29 cellular contexts compared by ENCODE assay signal in the genomic region with DNA sequence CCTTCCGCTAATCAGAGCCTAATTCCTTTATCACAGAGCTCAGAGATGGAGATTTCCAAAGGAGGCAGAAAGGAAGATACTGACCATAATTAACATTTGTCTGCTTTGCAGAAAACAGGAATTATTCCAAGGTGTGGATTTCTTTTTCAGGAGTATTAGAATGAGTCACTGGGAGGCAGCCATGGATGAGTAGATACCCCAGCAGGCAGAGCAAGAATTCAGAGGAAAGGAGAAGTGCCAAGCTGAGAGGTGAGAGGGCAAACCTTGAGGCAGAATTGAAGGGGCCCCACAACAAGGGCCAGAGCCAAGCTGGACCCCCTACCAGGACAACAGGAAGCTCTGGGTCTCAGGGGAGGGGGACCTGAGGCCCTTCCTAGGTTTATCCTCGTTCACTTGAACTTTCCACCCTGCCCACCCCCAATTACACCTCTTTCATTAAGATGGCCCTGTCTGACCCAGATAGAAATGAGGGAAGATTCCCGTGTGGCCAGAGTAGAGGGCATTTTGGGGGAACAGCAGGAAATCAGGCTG. TPM values are rescaled to one million over a fixed set of nuclear protein-coding genes. Genes with fewer than 3 reads are reported as not detected.
A peak's percentile ranks its signal among the peaks of the same experiment; 100 is the strongest.
DNase-seq lines count a peak whose midpoint lies in the region; ATAC-seq and TF ChIP-seq lines count a peak whose summit lies in the region.
"Had no signal": no experiment of that assay in that cellular context is flagged by ENCODE, and none has a peak within 500 bp of the region (broad histone marks: within the 10 kb centered on the region; RNA-seq: fewer than 3 reads in every experiment).

No MANE protein-coding gene starts in this region.

- H2AFZ ChIP-seq in GM23338 = peak overlapping the region; percentile 88

- H3K36me3 Mint-ChIP-seq in GM23338 (ENCODE audit: low read depth) (no peaks in the 10 kb centered on the region), T-helper 17 cell (ENCODE audit: low read depth) (no peaks in the 10 kb centered on the region), CD14-positive monocyte (no peaks in the 10 kb centered on the region)
- H3K36me3 Mint-ChIP-seq: activated naive CD4-positive, alpha-beta T cell treated with anti-CD3 and anti-CD28 coated beads, Interleukin-2, amount 50 U/mL, for 24 hours; CD4-positive, CD25-positive, alpha-beta regulatory T cell had no signal

- no peak for DNase-seq in GM23338 (ENCODE audit: low spot score)
- DNase-seq in T-helper 17 cell = no peak
- peak; percentile 39 for DNase-seq in kidney glomerular epithelial cell (lab: John Stamatoyannopoulos, UW)
- DNase-seq in retina = peak; percentile 47
- no peak for DNase-seq in HK-2 (ENCODE audit: unreplicated experiment)
- DNase-seq in CD14-positive monocyte (ENCODE audit: low spot score) = no peak
- no peak for DNase-seq in medulla oblongata (ENCODE audit: extremely low spot score)
- DNase-seq: activated CD4-positive, alpha-beta T cell treated with anti-CD3 and anti-CD28 coated beads for 1 hour; activated T-cell treated with anti-CD3 and anti-CD28 coated beads, Interleukin-2, amount 50 U/mL, for 48 hours; anterior cingulate cortex; CD4-positive, CD25-positive, alpha-beta regulatory T cell; central memory CD4-positive, alpha-beta T cell; DMS 273 treated with DMSO at 0.1 percent for 48 hours; effector CD8-positive, alpha-beta T cell; hippocampal formation; lower lobe of right lung; MV-4-11; NCI-H1694 treated with DMSO at 0.1 percent for 48 hours; NCI-H526 treated with DMSO at 0.1 percent for 48 hours; occipital lobe; Right ventricle myocardium superior; stomach; SW 1271 had no signal

- no peaks in the 10 kb centered on the region for H3K79me2 ChIP-seq in GM23338 (replicated peaks; ENCODE audit: insufficient read depth)

- H3K27ac Mint-ChIP-seq in GM23338 (no peak overlapping the region), T-helper 17 cell (no peak overlapping the region), CD14-positive monocyte (no peak overlapping the region)
- H3K27ac Mint-ChIP-seq: activated naive CD4-positive, alpha-beta T cell treated with anti-CD3 and anti-CD28 coated beads, Interleukin-2, amount 50 U/mL, for 24 hours had no signal

- H3K9me3 ChIP-seq in T-helper 17 cell (ENCODE audit: control insufficient read depth, low read length, poor library complexity, severe bottlenecking) = no peaks in the 10 kb centered on the region
- H3K9me3 ChIP-seq: lower lobe of right lung, right atrium auricular region, stomach, tibial nerve had no signal

- no peak for TF ChIP-seq CTCF in GM23338 (conservative IDR thresholded peaks at IDR 0.05; ENCODE audit: low read depth in 2 of 2)
- no peak for TF ChIP-seq CTCF in CD14-positive monocyte (IDR thresholded peaks at IDR 0.05)

- H3K27ac ChIP-seq in GM23338 (ENCODE audit: low read depth) = no peak overlapping the region
- H3K27ac ChIP-seq: KMS-11, lower lobe of right lung, right atrium auricular region, stomach, tibial nerve had no signal

- H3K4me1 Mint-ChIP-seq in GM23338 (peaks cover 47% of the 10 kb centered on the region), T-helper 17 cell (peaks cover 10% of the 10 kb centered on the region), CD14-positive monocyte (peaks cover 4% of the 10 kb centered on the region)
- H3K4me1 Mint-ChIP-seq: activated naive CD4-positive, alpha-beta T cell treated with anti-CD3 and anti-CD28 coated beads, Interleukin-2, amount 50 U/mL, for 24 hours had no signal

- ATAC-seq in GM23338 (no peak), T-helper 17 cell (no peak)
- ATAC-seq: esophagus mucosa, lower lobe of right lung had no signal

- H3K4me1 ChIP-seq in GM23338 (ENCODE audit: insufficient read depth) = peaks cover 29% of the 10 kb centered on the region

- peaks cover 12% of the 10 kb centered on the region for H3K27me3 Mint-ChIP-seq in GM23338 (ENCODE audit: insufficient read depth, low read depth, poor library complexity)
- peaks cover 38% of the 10 kb centered on the region for H3K27me3 Mint-ChIP-seq in T-helper 17 cell
- peaks cover 37 to 46% (median 39%) of the 10 kb centered on the region in 3 donors for H3K27me3 Mint-ChIP-seq in CD14-positive monocyte (ENCODE audit: low read depth in 3 of 3)

- intact Hi-C loops in CD14-positive monocyte (cut with micrococcal nuclease) = no loop called here

- H3K4me3 Mint-ChIP-seq in GM23338 (no peak overlapping the region; the same call in 2 of the 3 replicates), T-helper 17 cell (peak overlapping the region; percentile 12), CD14-positive monocyte (no peak overlapping the region)
- H3K4me3 Mint-ChIP-seq: activated naive CD4-positive, alpha-beta T cell treated with anti-CD3 and anti-CD28 coated beads, Interleukin-2, amount 50 U/mL, for 24 hours; CD4-positive, CD25-positive, alpha-beta regulatory T cell had no signal

- H3K9me3 Mint-ChIP-seq in GM23338 (no peaks in the 10 kb centered on the region), CD14-positive monocyte (peaks cover 3 to 16% (median 6%) of the 10 kb centered on the region in 7 donors)
- H3K9me3 Mint-ChIP-seq: activated naive CD4-positive, alpha-beta T cell treated with anti-CD3 and anti-CD28 coated beads, Interleukin-2, amount 50 U/mL, for 24 hours had no signal

- H3K36me3 ChIP-seq in GM23338 (ENCODE audit: insufficient read depth) = no peaks in the 10 kb centered on the region
- H3K36me3 ChIP-seq: lower lobe of right lung, right atrium auricular region, stomach, tibial nerve had no signal

- no peaks in the 10 kb centered on the region for H3K9me2 ChIP-seq in GM23338 (ENCODE audit: insufficient read depth)

- H4K20me1 ChIP-seq in GM23338 (replicated peaks; ENCODE audit: insufficient read depth) = no peaks in the 10 kb centered on the region

- no peak overlapping the region for H3K4me3 ChIP-seq in GM23338
- H3K4me3 ChIP-seq: lower lobe of right lung, right atrium auricular region, stomach, tibial nerve had no signal

- peak overlapping the region; percentile 62 for H3K4me2 ChIP-seq in GM23338
- H3K4me2 ChIP-seq: KMS-11 had no signal

- no peaks in the 10 kb centered on the region for H3F3A ChIP-seq in GM23338 (replicated peaks; ENCODE audit: low read depth)

- no peaks in the 10 kb centered on the region for H3K27me3 ChIP-seq in GM23338 (ENCODE audit: insufficient read depth)
- H3K27me3 ChIP-seq: right atrium auricular region had no signal

TF ChIP-seq in GM23338, 12 proteins besides CTCF, POLR2A, EP300 and RAD21 (continues in another document):
- TF ChIP-seq, protein P1, sequence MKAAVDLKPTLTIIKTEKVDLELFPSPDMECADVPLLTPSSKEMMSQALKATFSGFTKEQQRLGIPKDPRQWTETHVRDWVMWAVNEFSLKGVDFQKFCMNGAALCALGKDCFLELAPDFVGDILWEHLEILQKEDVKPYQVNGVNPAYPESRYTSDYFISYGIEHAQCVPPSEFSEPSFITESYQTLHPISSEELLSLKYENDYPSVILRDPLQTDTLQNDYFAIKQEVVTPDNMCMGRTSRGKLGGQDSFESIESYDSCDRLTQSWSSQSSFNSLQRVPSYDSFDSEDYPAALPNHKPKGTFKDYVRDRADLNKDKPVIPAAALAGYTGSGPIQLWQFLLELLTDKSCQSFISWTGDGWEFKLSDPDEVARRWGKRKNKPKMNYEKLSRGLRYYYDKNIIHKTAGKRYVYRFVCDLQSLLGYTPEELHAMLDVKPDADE (IDR thresholded peaks at IDR 0.05) = no peak

RNA-seq across cellular contexts. Expression of a gene that starts 33.2 kb away (rescaled TPM):
- total RNA-seq in GM23338 (2014; rRNA removed; shearing (Covaris generic)) = 0.31 TPM in 1 of 2 replicates, not detected in the other
- polyA plus RNA-seq in GM23338 (2016; fragmentation: Nextera tagmentation; extraction: Ambion mirVana) = 0.08 and 0.21 TPM in 2 replicates
- total RNA-seq in T-helper 17 cell = 1 to 10 TPM; 2.1 to 3.7 TPM
- polyA plus RNA-seq in CD14-positive monocyte = not detected
- total RNA-seq: esophagus mucosa, HT1080, lower lobe of right lung, right atrium auricular region, Right ventricle myocardium superior, tibial nerve had no signal
- polyA plus RNA-seq: CD4-positive, CD25-positive, alpha-beta regulatory T cell; stomach had no signal

Comparison
In these comparisons a context has a peak if more than half of its experiments do, and no peak if none do; other contexts are left out.
1. DNase-seq: peak in kidney glomerular epithelial cell (single experiment) and retina (single experiment); none in GM23338 (single experiment), T-helper 17 cell (0 of 3), HK-2 (single experiment), CD14-positive monocyte (single experiment) and medulla oblongata (single experiment).